ENCODE assay signal across 1 cellular context in the genomic region with DNA sequence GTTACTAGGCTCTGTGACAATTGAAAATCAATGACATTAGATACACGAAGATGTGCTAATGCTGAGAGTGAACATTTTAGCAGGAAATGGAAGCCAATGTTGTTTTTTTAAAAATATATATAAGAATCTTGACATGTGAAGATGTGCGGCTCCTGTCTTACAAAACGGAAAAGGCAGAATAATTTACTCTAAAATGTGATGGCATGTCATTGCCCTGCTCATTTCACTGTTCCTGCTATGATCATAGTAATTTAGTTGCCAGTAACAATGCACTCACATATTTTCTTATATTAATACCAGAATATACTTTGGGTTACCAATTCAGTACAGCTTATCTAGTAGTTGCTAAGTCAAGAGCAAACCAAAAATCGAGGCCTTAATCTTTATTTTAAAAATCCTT.
TF ChIP-seq lines count a peak whose summit lies in the region.

No MANE protein-coding gene starts in this region.

TF ChIP-seq in neural cell, 6 proteins besides CTCF, POLR2A, EP300 and RAD21:
- peak; percentile 18 for TF ChIP-seq REST (IDR thresholded peaks at IDR 0.05; ENCODE audit: borderline replicate concordance)
- TF ChIP-seq POLR2AphosphoS5 (IDR thresholded peaks at IDR 0.05) = peak; percentile 56
- TF ChIP-seq EZH2 (IDR thresholded peaks at IDR 0.05; ENCODE audit: borderline replicate concordance, insufficient read depth, low read length, poor library complexity, severe bottlenecking) = no peak
